Comparison of ENCODE assay signal across 11 cellular contexts in the genomic region with DNA sequence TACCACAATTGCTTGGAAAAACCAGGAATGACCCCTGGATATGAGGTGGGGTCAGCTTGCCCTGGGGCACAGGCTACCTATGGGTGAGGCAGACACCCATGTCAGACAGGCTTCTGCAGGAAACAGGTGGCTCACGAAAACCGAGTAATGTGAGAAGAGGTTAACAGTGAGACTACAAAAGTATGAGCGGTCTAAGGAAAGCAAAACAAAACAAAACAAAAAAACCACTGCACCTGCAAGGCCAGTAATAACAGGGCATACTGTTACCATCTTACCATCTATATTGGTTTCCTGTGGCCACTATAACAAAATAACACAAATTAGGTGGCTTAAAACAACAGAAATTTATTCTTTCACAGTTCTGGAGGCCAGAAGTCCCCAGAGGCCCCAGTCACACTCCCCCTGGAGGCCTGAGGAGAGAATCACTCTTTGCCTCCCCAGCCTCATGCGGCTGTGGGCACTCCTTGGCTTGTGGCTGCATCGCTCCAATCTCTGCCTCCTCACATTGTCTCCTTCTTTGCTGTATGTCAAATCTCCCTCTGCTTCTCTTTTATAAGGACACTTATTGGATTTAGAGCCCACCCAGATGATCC.
DNase-seq lines count a peak whose midpoint lies in the region; ATAC-seq and TF ChIP-seq lines count a peak whose summit lies in the region.
"Had no signal": no experiment of that assay in that cellular context is flagged by ENCODE, and none has a peak within 500 bp of the region (broad histone marks: within the 10 kb centered on the region; RNA-seq: fewer than 3 reads in every experiment).

No MANE protein-coding gene starts in this region.

- 100% methylated on average over 5 of the region's 5 CpGs for WGBS in smooth muscle cell (ENCODE audit: low lambda C conversion rate)

- intact Hi-C loops in left cardiac atrium (cut with DNase I): no loop called here

- H3K36me3 ChIP-seq in smooth muscle cell (ENCODE audit: low read depth): no peaks in the 10 kb centered on the region
- H3K36me3 ChIP-seq: gastroesophageal sphincter, tibial artery had no signal

- no peak overlapping the region for H3K4me2 ChIP-seq in smooth muscle cell

- H3K27me3 ChIP-seq in smooth muscle cell (ENCODE audit: low read depth): no peaks in the 10 kb centered on the region
- H3K27me3 ChIP-seq: gastroesophageal sphincter had no signal

- no peaks in the 10 kb centered on the region for H3F3A ChIP-seq in smooth muscle cell (ENCODE audit: low read depth)

- H3K4me3 ChIP-seq in epithelial cell of proximal tubule (ENCODE audit: low read depth, low read length): no peak overlapping the region
- no peak overlapping the region for H3K4me3 ChIP-seq in smooth muscle cell
- H3K4me3 ChIP-seq: gastroesophageal sphincter, tibial artery had no signal

- ATAC-seq in GM21526 (IDR thresholded peaks at IDR 0.05; ENCODE audit: low FRiP score, unreplicated experiment): peak; percentile 71
- ATAC-seq in HG03354 (IDR thresholded peaks at IDR 0.05; ENCODE audit: poor library complexity, severe bottlenecking, unreplicated experiment): peak; percentile 80
- ATAC-seq in left cardiac atrium: no peak
- ATAC-seq in activated CD4-positive, CD25-positive, alpha-beta regulatory T cell treated with anti-CD3 and anti-CD28 coated beads, Interleukin-2, amount 50 U/mL, for 24 hours: no peak
- ATAC-seq: activated CD8-positive, alpha-beta memory T cell treated with anti-CD3 and anti-CD28 coated beads, Interleukin-2, amount 10 ng/mL, durations not matched to agents 7 days and 5 days; gastroesophageal sphincter had no signal

- no peaks in the 10 kb centered on the region for H3K79me2 ChIP-seq in smooth muscle cell (ENCODE audit: low read depth)

- no peak overlapping the region for H3K9ac ChIP-seq in smooth muscle cell (ENCODE audit: low read depth)

- no peak overlapping the region for H3K27ac ChIP-seq in smooth muscle cell (ENCODE audit: low read depth)
- H3K27ac ChIP-seq: gastroesophageal sphincter, tibial artery had no signal

- TF ChIP-seq CTCF in epithelial cell of proximal tubule (conservative IDR thresholded peaks at IDR 0.05; ENCODE audit: low read depth, low read length): peak; percentile 9
- TF ChIP-seq CTCF in smooth muscle cell (IDR thresholded peaks at IDR 0.05; ENCODE audit: borderline replicate concordance, insufficient read depth, poor library complexity, severe bottlenecking): no peak

- no peaks in the 10 kb centered on the region for H3K4me1 ChIP-seq in smooth muscle cell (ENCODE audit: low read depth)
- H3K4me1 ChIP-seq: gastroesophageal sphincter, tibial artery had no signal

- peak; percentile 11 for DNase-seq in NCI-H510A treated with DMSO at 0.1 percent for 48 hours (lab: John Stamatoyannopoulos, UW)
- no peak for DNase-seq in NCI-H510A (lab: John Stamatoyannopoulos, UW)
- no peak for DNase-seq in epithelial cell of proximal tubule (ENCODE audit: low read depth)
- DNase-seq in left cardiac atrium: no peak
- no peak for DNase-seq in smooth muscle cell (lab: John Stamatoyannopoulos, UW; ENCODE audit: unreplicated experiment)
- DNase-seq: activated CD8-positive, alpha-beta memory T cell treated with anti-CD3 and anti-CD28 coated beads, Interleukin-2, amount 10 ng/mL, durations not matched to agents 7 days and 5 days; tibial artery had no signal

- no peaks in the 10 kb centered on the region for H3K9me3 ChIP-seq in smooth muscle cell (replicated peaks; ENCODE audit: low read depth)

- H2AFZ ChIP-seq in smooth muscle cell (ENCODE audit: low read depth): no peak overlapping the region

- no peaks in the 10 kb centered on the region for H4K20me1 ChIP-seq in smooth muscle cell (ENCODE audit: low read depth)

Comparison
In these comparisons a context has a peak if more than half of its experiments do, and no peak if none do; other contexts are left out.
1. ATAC-seq: peak in GM21526 (single experiment) and HG03354 (single experiment); none in left cardiac atrium (0 of 2) and activated CD4-positive, CD25-positive, alpha-beta regulatory T cell treated with anti-CD3 and anti-CD28 coated beads, Interleukin-2, amount 50 U/mL, for 24 hours (0 of 2).